8 cellular contexts compared by ENCODE assay signal in the genomic region with DNA sequence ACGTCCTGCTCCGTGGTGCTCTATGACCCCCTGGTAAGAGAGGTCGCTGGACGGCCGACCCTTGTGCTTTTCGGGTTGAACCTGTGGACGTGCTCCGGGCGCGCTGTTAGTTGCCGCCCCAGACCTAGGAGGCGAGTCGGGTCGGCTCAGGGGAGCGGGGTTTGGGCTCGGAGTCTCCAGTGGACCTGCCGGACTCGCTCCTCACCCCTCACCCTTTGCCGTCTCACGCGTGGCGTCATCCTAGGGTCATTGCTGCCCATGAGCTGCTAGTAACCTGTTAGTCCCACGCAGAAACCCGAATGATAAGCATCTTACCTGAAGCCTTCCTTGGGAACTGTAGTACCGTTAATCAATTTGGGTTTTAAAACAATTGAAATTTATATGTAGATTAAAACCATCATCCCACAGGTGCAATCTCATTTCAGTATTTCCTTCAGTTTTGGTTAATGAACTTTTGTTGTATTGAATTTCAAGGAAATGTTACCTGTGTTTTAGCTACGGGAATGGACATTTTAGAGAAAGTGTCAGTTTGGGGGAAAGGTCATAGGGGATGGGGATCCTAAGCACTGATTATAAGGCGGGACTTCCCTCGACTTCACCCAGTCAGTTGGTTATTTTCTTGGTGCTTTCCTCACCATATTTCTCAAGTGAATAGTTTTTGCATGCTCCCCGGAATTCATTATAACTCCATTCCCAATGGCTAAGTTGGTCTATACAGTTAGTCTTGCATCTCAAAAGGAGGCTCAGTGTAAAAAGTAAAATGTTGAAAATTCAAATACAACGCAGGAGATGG. TPM values are rescaled to one million over a fixed set of nuclear protein-coding genes. Genes with fewer than 3 reads are reported as not detected.
DNase-seq lines count a peak whose midpoint lies in the region; ATAC-seq and TF ChIP-seq lines count a peak whose summit lies in the region.

No MANE protein-coding gene starts in this region.

- H3K36me3 ChIP-seq in hepatocyte (replicated peaks; ENCODE audit: insufficient read depth, low read depth) (no peaks in the 10 kb centered on the region), spleen (peaks cover 0 to 29% (median 0%) of the 10 kb centered on the region in 6 donors)

- H3K9me2 ChIP-seq in hepatocyte (replicated peaks; ENCODE audit: insufficient read depth) = no peaks in the 10 kb centered on the region

- DNase-seq in hepatocyte (ENCODE audit: low spot score) (no peak), spleen (no peak), occipital lobe (lab: John Stamatoyannopoulos, UW) (no peak), NCI-H2029 treated with DMSO at 0.1 percent for 48 hours (lab: John Stamatoyannopoulos, UW) (no peak)

- H2AFZ ChIP-seq in hepatocyte = peak overlapping the region; percentile 96

- H4K20me1 ChIP-seq in hepatocyte (ENCODE audit: insufficient read depth, poor library complexity, severe bottlenecking) = peaks cover 15% of the 10 kb centered on the region

- no peak for TF ChIP-seq POLR2A in spleen (IDR thresholded peaks at IDR 0.05)

- intact Hi-C loops in spleen (cut with DNase I; ENCODE audit: low total_unique reads) = no loop called here

- WGBS in hepatocyte (ENCODE audit: low lambda C conversion rate, missing lambda C conversion rate) = 3% methylated on average over 30 of the region's 30 CpGs
- WGBS in spleen, 5 donors = 1 to 3% (median 3%) methylated on average over 22 to 30 of the region's 30 CpGs

- no peaks in the 10 kb centered on the region for H3K27me3 ChIP-seq in hepatocyte
- H3K27me3 ChIP-seq in spleen (replicated peaks in 1 of 7) = no peaks in the 10 kb centered on the region

- H3K4me1 Mint-ChIP-seq in activated naive CD8-positive, alpha-beta T cell (ENCODE audit: low read depth) = peaks cover 64% of the 10 kb centered on the region

- peak overlapping the region; percentile 93 for H3K4me2 ChIP-seq in hepatocyte

- H3K4me1 ChIP-seq in hepatocyte (ENCODE audit: insufficient read depth) (peaks cover 22% of the 10 kb centered on the region), spleen (peaks cover 31 to 75% (median 50%) of the 10 kb centered on the region in 6 donors)

- H3K4me3 ChIP-seq in hepatocyte = peak overlapping the region; percentile 89
- peak overlapping the region; percentile 73 to 98 (median 90) for H3K4me3 ChIP-seq in spleen

- peak; percentile 11 for ATAC-seq in GM19328 (IDR thresholded peaks at IDR 0.05; ENCODE audit: unreplicated experiment)
- ATAC-seq in HG03342 (IDR thresholded peaks at IDR 0.05; ENCODE audit: unreplicated experiment) = peak; percentile 14

- TF ChIP-seq CTCF in C4-2B (conservative IDR thresholded peaks at IDR 0.05) (no peak), hepatocyte (IDR thresholded peaks at IDR 0.05; ENCODE audit: poor library complexity) (no peak), spleen (IDR thresholded peaks at IDR 0.05 in 8 of 11, conservative IDR thresholded peaks at IDR 0.05 in 3 of 11) (no peak)

- H3K27me3 Mint-ChIP-seq in activated naive CD8-positive, alpha-beta T cell = no peaks in the 10 kb centered on the region

- no peaks in the 10 kb centered on the region for H3K9me3 Mint-ChIP-seq in activated naive CD8-positive, alpha-beta T cell (ENCODE audit: low read depth)

- peak overlapping the region; percentile 90 for H3K27ac Mint-ChIP-seq in activated naive CD8-positive, alpha-beta T cell

- peak overlapping the region; percentile 97 for H3K4me3 Mint-ChIP-seq in activated naive CD8-positive, alpha-beta T cell

- H3K79me2 ChIP-seq in hepatocyte = peaks cover 82% of the 10 kb centered on the region

- H3K27ac ChIP-seq in C4-2B = peak overlapping the region; percentile 93
- H3K27ac ChIP-seq in hepatocyte = peak overlapping the region; percentile 100
- peak overlapping the region; percentile 98 to 100 (median 100) for H3K27ac ChIP-seq in spleen

- H3K9me3 ChIP-seq in hepatocyte (ENCODE audit: low read depth) = no peaks in the 10 kb centered on the region
- H3K9me3 ChIP-seq in spleen = no peaks in the 10 kb centered on the region

- peaks cover 6% of the 10 kb centered on the region for H3K36me3 Mint-ChIP-seq in activated naive CD8-positive, alpha-beta T cell

RNA-seq across cellular contexts. Expression of a gene that starts 0.5 kb away (rescaled TPM):
- total RNA-seq in hepatocyte (63.8 and 80.3 TPM in 2 replicates), spleen (10 to 100 TPM; 45.7 to 99.7 (median 79.0) TPM), occipital lobe (217 TPM)
- polyA plus RNA-seq in hepatocyte (54.3 and 55.5 TPM in 2 replicates), spleen (10 to 100 TPM; 50.6 to 72.4 (median 57.0) TPM)

RNA-seq across cellular contexts. Expression of a gene that starts 1.1 kb away (rescaled TPM):
- total RNA-seq in hepatocyte (53.6 and 59.6 TPM in 2 replicates), spleen (10 to 100 TPM; 17.7 to 29.7 (median 24.0) TPM), occipital lobe (185 TPM)
- polyA plus RNA-seq in hepatocyte (46.6 and 48.3 TPM in 2 replicates), spleen (1 to 10 TPM; 3.9 to 6.9 (median 6.6) TPM)

RNA-seq across cellular contexts. Expression of a gene that starts 57.1 kb away (rescaled TPM):
- total RNA-seq in hepatocyte (7.9 and 8.6 TPM in 2 replicates), spleen (1 to 10 TPM in 4 of 7 donors, under 1 TPM in 3; 0.30 to 2.7 (median 1.0) TPM), occipital lobe (0.16 TPM)
- polyA plus RNA-seq in hepatocyte (3.1 and 6.0 TPM in 2 replicates), spleen (under 1 TPM; 0.13 to 0.37 (median 0.18) TPM)
